8 cellular contexts compared by ENCODE assay signal in the genomic region with DNA sequence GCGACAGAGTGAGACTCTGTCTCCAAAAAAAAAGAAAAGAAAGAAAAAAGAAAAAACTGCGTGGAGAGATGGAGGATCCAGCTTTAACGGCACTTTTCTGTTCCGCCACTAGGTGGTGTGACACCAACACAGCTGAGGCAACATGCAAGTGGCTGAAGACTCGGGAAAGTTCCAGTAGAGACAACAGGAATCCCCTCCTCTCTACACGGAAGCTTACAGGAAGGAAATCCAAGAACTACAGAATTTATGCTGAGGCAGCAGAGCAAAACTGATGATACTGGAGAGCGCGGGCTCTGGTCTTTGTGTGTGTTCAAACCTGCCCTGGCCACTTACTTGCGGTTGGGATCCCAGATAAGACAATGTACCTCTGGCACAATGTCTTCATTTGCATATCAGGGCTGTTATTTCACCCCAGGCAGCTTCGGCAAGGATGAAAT. TPM values are rescaled to one million over a fixed set of nuclear protein-coding genes. Genes with fewer than 3 reads are reported as not detected.
DNase-seq lines count a peak whose midpoint lies in the region; ATAC-seq and TF ChIP-seq lines count a peak whose summit lies in the region.

No MANE protein-coding gene starts in this region.

- TF ChIP-seq CTCF in IMR-90 (conservative IDR thresholded peaks at IDR 0.05; ENCODE audit: low read depth, low read length) = peak; percentile 78
- peak; percentile 89 for TF ChIP-seq CTCF in foreskin keratinocyte (conservative IDR thresholded peaks at IDR 0.05)
- TF ChIP-seq CTCF in neural crest cell (conservative IDR thresholded peaks at IDR 0.05) = peak; percentile 91
- peak; percentile 94 for TF ChIP-seq CTCF in type B pancreatic cell (conservative IDR thresholded peaks at IDR 0.05)

- H3K14ac ChIP-seq in IMR-90 (replicated peaks; ENCODE audit: low read depth, low read length) = peak overlapping the region; percentile 87

- CTCF ChIA-PET in IMR-90 (lab: Yijun Ruan, JAX) = interaction anchor here (0.5 to 1.4 kb wide), 12 partner anchors 9 to 209 kb away, joined by 3 to 11 read pairs (median 4); no protein-coding TSS in a partner anchor

- H3K36me3 Mint-ChIP-seq in neural crest cell (ENCODE audit: low read depth) (no peaks in the 10 kb centered on the region), type B pancreatic cell (no peaks in the 10 kb centered on the region)

- H3K4me2 ChIP-seq in IMR-90 (ENCODE audit: low read depth, low read length) = no peak overlapping the region; the same call in 1 of the 2 replicates

- peaks cover 11% of the 10 kb centered on the region; the same call in 1 of the 2 replicates for H3K36me3 ChIP-seq in IMR-90 (ENCODE audit: control insufficient read depth, insufficient read depth, low read length)

- no peaks in the 10 kb centered on the region for H3K9me3 ChIP-seq in IMR-90 (ENCODE audit: control insufficient read depth, insufficient read depth, low read length)

- WGBS in IMR-90 (ENCODE audit: extremely low coverage in 2 of 2, insufficient read length in 1 of 2), 2 experiments = 24% methylated on average over 3 of the region's 10 CpGs; no CpG with 5 or more reads in 1 of the 2 experiments

- H4K8ac ChIP-seq in IMR-90 (ENCODE audit: low read depth in 2 of 2, low read length in 2 of 2) = peak overlapping the region in 1 of 2 experiments; percentile 81; a peak in 3 of 4 replicates

- peak overlapping the region; percentile 73 for H2BK5ac ChIP-seq in IMR-90 (ENCODE audit: low read depth, low read length, poor library complexity, severe bottlenecking)

- H3K4me1 Mint-ChIP-seq in neural crest cell (peaks cover 26% of the 10 kb centered on the region), type B pancreatic cell (ENCODE audit: unreplicated experiment) (peaks cover 35% of the 10 kb centered on the region)

- no peak overlapping the region for H3K4me3 ChIP-seq in IMR-90 (ENCODE audit: insufficient read depth, low read depth, low read length)

- H3K23ac ChIP-seq in IMR-90 (ENCODE audit: low read depth, low read length) = peak overlapping the region; percentile 36; the same call in 1 of the 2 replicates

- peak overlapping the region; percentile 6 for H2AK9ac ChIP-seq in IMR-90 (replicated peaks; ENCODE audit: low read depth, low read length, poor library complexity)

- H3K27me3 Mint-ChIP-seq in neural crest cell (ENCODE audit: low read depth) (no peaks in the 10 kb centered on the region), type B pancreatic cell (no peaks in the 10 kb centered on the region)

- H3K27ac ChIP-seq in IMR-90 (ENCODE audit: insufficient read depth, low read length) (peak overlapping the region; percentile 99), foreskin keratinocyte (no peak overlapping the region)

- TF ChIP-seq POLR2A in IMR-90 (IDR thresholded peaks at IDR 0.05; ENCODE audit: low read depth, low read length) = no peak

- peak overlapping the region; percentile 84 for H2AK5ac ChIP-seq in IMR-90 (ENCODE audit: low read depth, low read length)

- H3K79me1 ChIP-seq in IMR-90 (ENCODE audit: low read depth in 1 of 2, low read length in 2 of 2) = peaks cover 18 to 93% of the 10 kb centered on the region in 2 experiments

- dilution Hi-C loops in IMR-90 (cut with HindIII; ENCODE audit: low sequenced_read_pairs, unreplicated experiment) = no loop called here

- H2BK20ac ChIP-seq in IMR-90 (ENCODE audit: low read depth, low read length) = peak overlapping the region; percentile 81

- ATAC-seq in IMR-90 (ENCODE audit: low read depth) (peak; percentile 70), foreskin keratinocyte (peak; percentile 71), HG02973 (IDR thresholded peaks at IDR 0.05; ENCODE audit: unreplicated experiment) (no peak)

- H3K9me3 Mint-ChIP-seq in neural crest cell (no peaks in the 10 kb centered on the region), type B pancreatic cell (no peaks in the 10 kb centered on the region)

- H3K27ac Mint-ChIP-seq in neural crest cell (ENCODE audit: unreplicated experiment) (no peak overlapping the region), type B pancreatic cell (peak overlapping the region; percentile 88)

- POLR2A ChIA-PET in IMR-90 (lab: Charles Lee; ENCODE audit: unreplicated experiment) = interaction anchor here (0.6 kb wide), 1 partner anchor 332 kb away, joined by 3 read pairs; no protein-coding TSS in a partner anchor

- peak overlapping the region; percentile 9; the same call in 1 of the 3 replicates for H2BK15ac ChIP-seq in IMR-90 (ENCODE audit: low read depth, low read length)

- in situ Hi-C loops in IMR-90 (cut with MboI; ENCODE audit: low sequenced_read_pairs) = no loop called here

- peaks cover 55% of the 10 kb centered on the region for H3K9me1 ChIP-seq in IMR-90 (ENCODE audit: insufficient read depth, low read length)

- 0 out of 2 replicates have a peak overlapping the region, but pooled peaks have one; percentile 53 for H3K56ac ChIP-seq in IMR-90 (ENCODE audit: extremely low read depth, insufficient read depth, low read length)

- H4K5ac ChIP-seq in IMR-90 (ENCODE audit: low read depth, low read length) = peak overlapping the region; percentile 83; the same call in 1 of the 2 replicates

- peak overlapping the region; percentile 82 for H3K4ac ChIP-seq in IMR-90 (ENCODE audit: low read depth, low read length)

- TF ChIP-seq RAD21 in IMR-90 (IDR thresholded peaks at IDR 0.05; ENCODE audit: low read length) = peak; percentile 65

- no TSS peak for BruUV-seq in IMR-90 (replicated peaks; lab: Mats Ljungman, UMichigan)

- peak overlapping the region; percentile 75 for H2BK120ac ChIP-seq in IMR-90 (ENCODE audit: low read depth, low read length)

- H4K91ac ChIP-seq in IMR-90 (ENCODE audit: insufficient read depth, low read depth, low read length) = peak overlapping the region; percentile 86; the same call in 1 of the 2 replicates

- no peaks in the 10 kb centered on the region for H3K27me3 ChIP-seq in IMR-90 (ENCODE audit: control insufficient read depth, insufficient read depth, low read length)
- H3K27me3 ChIP-seq in foreskin keratinocyte = no peaks in the 10 kb centered on the region

- H3K9ac ChIP-seq in IMR-90 (ENCODE audit: low read depth, low read length) = peak overlapping the region; percentile 84

- DNase-seq in DMS79 treated with DMSO at 0.1 percent for 48 hours (lab: John Stamatoyannopoulos, UW) = peak; percentile 85
- peak; percentile 88 for DNase-seq in IMR-90
- peak; percentile 48 to 66 for DNase-seq in SHP77 (lab: John Stamatoyannopoulos, UW)
- peak; percentile 58 for DNase-seq in activated naive CD4-positive, alpha-beta T cell treated with anti-CD3 and anti-CD28 coated beads, Interleukin-2, amount 50 U/mL, for 16 hours
- peak; percentile 51 to 86 for DNase-seq in foreskin keratinocyte
- DNase-seq in neural crest cell (ENCODE audit: low read depth, low spot score) = peak; percentile 62
- DNase-seq in type B pancreatic cell (ENCODE audit: extremely low spot score, unreplicated experiment) = no peak

- H3K4me3 Mint-ChIP-seq in neural crest cell (peak overlapping the region; percentile 21), type B pancreatic cell (peak overlapping the region; percentile 73)

- peak overlapping the region; percentile 39 for H2AFZ ChIP-seq in IMR-90 (replicated peaks; ENCODE audit: low read length, poor library complexity)

- intact Hi-C loops in IMR-90 (cut with micrococcal nuclease) = loop anchor here (10.0 kb wide), 1 partner anchor 163 kb away; a partner anchor contains a TSS

- H3K4me1 ChIP-seq in IMR-90 (ENCODE audit: control insufficient read depth, insufficient read depth, low read length) (peaks cover 41% of the 10 kb centered on the region), foreskin keratinocyte (peaks cover 22% of the 10 kb centered on the region)

- peak overlapping the region; percentile 88; the same call in 1 of the 2 replicates for H3K18ac ChIP-seq in IMR-90 (ENCODE audit: low read depth, low read length)

- H4K20me1 ChIP-seq in IMR-90 (ENCODE audit: insufficient read depth, low read length) = peaks cover 92% of the 10 kb centered on the region

TF ChIP-seq in IMR-90, 13 proteins besides CTCF, POLR2A, EP300 and RAD21:
- TF ChIP-seq SMC3 (IDR thresholded peaks at IDR 0.05; ENCODE audit: low read depth, low read length) = peak; percentile 50
- TF ChIP-seq NFE2L2 (IDR thresholded peaks at IDR 0.05; ENCODE audit: low read depth, low read length) = no peak
- peak; percentile 88 for TF ChIP-seq MAFK (IDR thresholded peaks at IDR 0.05; ENCODE audit: low read depth, low read length)
- peak; percentile 37; the same call in 1 of the 2 replicates for TF ChIP-seq CEBPB (IDR thresholded peaks at IDR 0.05; ENCODE audit: low read depth, low read length)
- TF ChIP-seq, protein P1, sequence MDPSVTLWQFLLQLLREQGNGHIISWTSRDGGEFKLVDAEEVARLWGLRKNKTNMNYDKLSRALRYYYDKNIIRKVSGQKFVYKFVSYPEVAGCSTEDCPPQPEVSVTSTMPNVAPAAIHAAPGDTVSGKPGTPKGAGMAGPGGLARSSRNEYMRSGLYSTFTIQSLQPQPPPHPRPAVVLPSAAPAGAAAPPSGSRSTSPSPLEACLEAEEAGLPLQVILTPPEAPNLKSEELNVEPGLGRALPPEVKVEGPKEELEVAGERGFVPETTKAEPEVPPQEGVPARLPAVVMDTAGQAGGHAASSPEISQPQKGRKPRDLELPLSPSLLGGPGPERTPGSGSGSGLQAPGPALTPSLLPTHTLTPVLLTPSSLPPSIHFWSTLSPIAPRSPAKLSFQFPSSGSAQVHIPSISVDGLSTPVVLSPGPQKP (IDR thresholded peaks at IDR 0.05; ENCODE audit: borderline replicate concordance, low read depth, low read length) = no peak
- TF ChIP-seq RFX5 (IDR thresholded peaks at IDR 0.05; ENCODE audit: low read depth, low read length) = no peak
- no peak for TF ChIP-seq MAZ (IDR thresholded peaks at IDR 0.05; ENCODE audit: borderline replicate concordance, low read depth, low read length)
TF ChIP-seq in IMR-90: peak in this region for 3.

RNA-seq across cellular contexts. Expression of a gene that starts 9.9 kb away (rescaled TPM):
- total RNA-seq in IMR-90 (2012; rRNA removed) (42.5 and 46.7 TPM in 2 replicates), foreskin keratinocyte (54.7 and 56.3 TPM in 2 replicates), neural crest cell (121 and 122 TPM in 2 replicates), type B pancreatic cell (ENCODE audit: low replicate concordance) (75.5 and 92.4 TPM in 2 replicates)
- polyA plus RNA-seq in IMR-90 (2012; rRNA removed) (111 and 165 TPM in 2 replicates), foreskin keratinocyte (47.2 and 53.1 TPM in 2 replicates)
- polyA plus RNA-seq in IMR-90 (2012; cell fraction: cytosol; rRNA removed) = 75.6 and 136 TPM in 2 replicates
- 170 and 215 TPM in 2 replicates for polyA plus RNA-seq in IMR-90 (2012; cell fraction: nucleus; rRNA removed; ENCODE audit: low replicate concordance)

RNA-seq across cellular contexts. Expression of a gene that starts 54.0 kb away (rescaled TPM):
- 0.54 and 1.4 TPM in 2 replicates for total RNA-seq in IMR-90 (2012; rRNA removed)
- polyA plus RNA-seq in IMR-90 (2012; rRNA removed) = 4.9 and 5.6 TPM in 2 replicates
- polyA plus RNA-seq in IMR-90 (2012; cell fraction: cytosol; rRNA removed) = 2.2 and 2.4 TPM in 2 replicates
- polyA plus RNA-seq in IMR-90 (2012; cell fraction: nucleus; rRNA removed; ENCODE audit: low replicate concordance) = 34.4 and 78.7 TPM in 2 replicates
- total RNA-seq in foreskin keratinocyte = 1.4 and 2.6 TPM in 2 replicates
- polyA plus RNA-seq in foreskin keratinocyte = 1.4 and 2.9 TPM in 2 replicates
- 1.6 and 2.6 TPM in 2 replicates for total RNA-seq in neural crest cell
- total RNA-seq in type B pancreatic cell (ENCODE audit: low replicate concordance) = 13.9 and 14.1 TPM in 2 replicates
